Comparison of ENCODE assay signal across 9 cellular contexts in genomic region chr17:57107498-57108101, GRCh38. TPM values are rescaled to one million over a fixed set of nuclear protein-coding genes. Genes with fewer than 3 reads are reported as not detected.
DNase-seq lines count a peak whose midpoint lies in the region; ATAC-seq and TF ChIP-seq lines count a peak whose summit lies in the region.
"Had no signal": no experiment of that assay in that cellular context is flagged by ENCODE, and none has a peak within 500 bp of the region (broad histone marks: within the 10 kb centered on the region; RNA-seq: fewer than 3 reads in every experiment).

No MANE protein-coding gene starts in this region.

- CTCF ChIA-PET in activated CD8-positive, alpha-beta T cell treated with anti-CD3 and anti-CD28 coated beads, Interleukin-2, amount 10 ng/mL, durations not matched to agents 7 days and 5 days (lab: Charles Lee): interaction anchor here (0.7 to 1.6 kb wide), 5 partner anchors 10 to 106 kb away, joined by 3 to 5 read pairs (median 3); no protein-coding TSS in a partner anchor

- peaks cover 46% of the 10 kb centered on the region for H3K4me1 ChIP-seq in cardiac muscle cell (ENCODE audit: low read depth)
- H3K4me1 ChIP-seq in RWPE2 (ENCODE audit: insufficient read depth, poor library complexity, severe bottlenecking): peaks cover 15% of the 10 kb centered on the region
- H3K4me1 ChIP-seq in upper lobe of left lung: peaks cover 6 to 46% (median 28%) of the 10 kb centered on the region in 4 donors

- no peak for ATAC-seq in left cardiac atrium
- ATAC-seq in RWPE2 (ENCODE audit: low read depth): peak; percentile 89
- peak; percentile 42 to 80 for ATAC-seq in upper lobe of left lung (ENCODE audit: low FRiP score in 2 of 2)
- no peak for ATAC-seq in activated CD8-positive, alpha-beta T cell treated with anti-CD3 and anti-CD28 coated beads, Interleukin-2, amount 10 ng/mL, durations not matched to agents 7 days and 5 days

- H3K27me3 Mint-ChIP-seq in activated CD8-positive, alpha-beta T cell treated with anti-CD3 and anti-CD28 coated beads, Interleukin-2, amount 10 ng/mL, durations not matched to agents 7 days and 5 days (ENCODE audit: low read depth): no peaks in the 10 kb centered on the region
- H3K27me3 Mint-ChIP-seq: activated naive CD8-positive, alpha-beta T cell treated with anti-CD3 and anti-CD28 coated beads for 36 hours had no signal

- 65 to 66% methylated on average over 6 to 12 of the region's 12 CpGs for WGBS in upper lobe of left lung, 2 donors

- no peak overlapping the region for H3K4me3 ChIP-seq in cardiac muscle cell
- H3K4me3 ChIP-seq in RWPE2 (ENCODE audit: severe bottlenecking): no peak overlapping the region
- no peak overlapping the region for H3K4me3 ChIP-seq in upper lobe of left lung

- TF ChIP-seq EP300 in upper lobe of left lung (IDR thresholded peaks at IDR 0.05): peak in 1 of 4 donors; percentile 62

- intact Hi-C loops in left cardiac atrium (cut with DNase I): loop anchor here in 1 of 2 donors (2.0 kb wide), 1 partner anchor 19 kb away; no protein-coding TSS in a partner anchor

- no peak for TF ChIP-seq CTCF in cardiac muscle cell (IDR thresholded peaks at IDR 0.05; ENCODE audit: low read depth, low read length)
- no peak for TF ChIP-seq CTCF in RWPE2 (IDR thresholded peaks at IDR 0.05; ENCODE audit: poor library complexity, severe bottlenecking)
- no peak for TF ChIP-seq CTCF in upper lobe of left lung (IDR thresholded peaks at IDR 0.05)

- peaks cover 2% of the 10 kb centered on the region for H3K36me3 ChIP-seq in cardiac muscle cell
- peaks cover 39% of the 10 kb centered on the region for H3K36me3 ChIP-seq in RWPE2 (ENCODE audit: low read depth)
- H3K36me3 ChIP-seq in upper lobe of left lung: peaks cover 0 to 27% (median 13%) of the 10 kb centered on the region in 4 donors

- H3K36me3 Mint-ChIP-seq in activated CD8-positive, alpha-beta T cell treated with anti-CD3 and anti-CD28 coated beads, Interleukin-2, amount 10 ng/mL, durations not matched to agents 7 days and 5 days (ENCODE audit: low read depth): peaks cover 8% of the 10 kb centered on the region

- no peaks in the 10 kb centered on the region for H3K27me3 ChIP-seq in cardiac muscle cell
- H3K27me3 ChIP-seq in RWPE2 (ENCODE audit: insufficient read depth, poor library complexity, severe bottlenecking): no peaks in the 10 kb centered on the region
- no peaks in the 10 kb centered on the region for H3K27me3 ChIP-seq in upper lobe of left lung

- H3K27ac ChIP-seq in cardiac muscle cell: peak overlapping the region; percentile 50
- peak overlapping the region; percentile 58 for H3K27ac ChIP-seq in RWPE2 (ENCODE audit: poor library complexity, severe bottlenecking)
- peak overlapping the region; percentile 27 to 79 (median 59) for H3K27ac ChIP-seq in upper lobe of left lung

- H3K9me3 Mint-ChIP-seq in activated CD8-positive, alpha-beta T cell treated with anti-CD3 and anti-CD28 coated beads, Interleukin-2, amount 10 ng/mL, durations not matched to agents 7 days and 5 days (ENCODE audit: insufficient read depth): no peaks in the 10 kb centered on the region
- H3K9me3 Mint-ChIP-seq: activated naive CD8-positive, alpha-beta T cell treated with anti-CD3 and anti-CD28 coated beads for 36 hours had no signal

- POLR2A ChIA-PET in activated CD8-positive, alpha-beta T cell treated with anti-CD3 and anti-CD28 coated beads, Interleukin-2, amount 10 ng/mL, durations not matched to agents 7 days and 5 days (lab: Charles Lee): no interaction called here

- no peak overlapping the region for H3K27ac Mint-ChIP-seq in activated CD8-positive, alpha-beta T cell treated with anti-CD3 and anti-CD28 coated beads, Interleukin-2, amount 10 ng/mL, durations not matched to agents 7 days and 5 days
- H3K27ac Mint-ChIP-seq: activated naive CD8-positive, alpha-beta T cell treated with anti-CD3 and anti-CD28 coated beads for 36 hours had no signal

- DNase-seq in cardiac muscle cell (ENCODE audit: low read depth in 1 of 2, low spot score in 1 of 2) (peak in 1 of 2 donors; percentile 49), left cardiac atrium (no peak), RWPE2 (ENCODE audit: low spot score) (no peak), islet precursor cell (peak; percentile 93), upper lobe of left lung (peak in 1 of 2 donors; percentile 74), HuH-7.5 (ENCODE audit: low spot score) (no peak), midbrain (lab: John Stamatoyannopoulos, UW) (no peak)
- no peak for DNase-seq in activated CD8-positive, alpha-beta T cell treated with anti-CD3 and anti-CD28 coated beads, Interleukin-2, amount 10 ng/mL, durations not matched to agents 7 days and 5 days
- DNase-seq: activated naive CD8-positive, alpha-beta T cell treated with anti-CD3 and anti-CD28 coated beads for 36 hours had no signal

- TF ChIP-seq POLR2A in upper lobe of left lung (IDR thresholded peaks at IDR 0.05): peak in 1 of 4 donors; percentile 23

- H3K4me1 Mint-ChIP-seq in activated CD8-positive, alpha-beta T cell treated with anti-CD3 and anti-CD28 coated beads, Interleukin-2, amount 10 ng/mL, durations not matched to agents 7 days and 5 days (ENCODE audit: low read depth): no peaks in the 10 kb centered on the region

- H3K9me3 ChIP-seq in cardiac muscle cell (ENCODE audit: low read depth) (no peaks in the 10 kb centered on the region), RWPE2 (ENCODE audit: severe bottlenecking) (no peaks in the 10 kb centered on the region), upper lobe of left lung (no peaks in the 10 kb centered on the region)

- H3K4me3 Mint-ChIP-seq in activated CD8-positive, alpha-beta T cell treated with anti-CD3 and anti-CD28 coated beads, Interleukin-2, amount 10 ng/mL, durations not matched to agents 7 days and 5 days: no peak overlapping the region
- H3K4me3 Mint-ChIP-seq: activated naive CD8-positive, alpha-beta T cell treated with anti-CD3 and anti-CD28 coated beads for 36 hours had no signal

RNA-seq across cellular contexts. Expression of gene AKAP1, which starts 22.6 kb away (rescaled TPM):
- total RNA-seq in cardiac muscle cell (65.4 and 81.4 TPM in 2 replicates), left cardiac atrium (100 to 1,000 TPM in 1 of 2 donors, 10 to 100 TPM in 1; 86.3 to 131 TPM), upper lobe of left lung (100 to 1,000 TPM in 1 of 6 donors, 10 to 100 TPM in 5; 51.2 to 147 (median 79.4) TPM)
- 35.3 and 56.6 TPM in 2 replicates for polyA plus RNA-seq in cardiac muscle cell
- 10 to 100 TPM; 30.0 to 33.6 TPM for total RNA-seq in activated CD8-positive, alpha-beta T cell treated with anti-CD3 and anti-CD28 coated beads, Interleukin-2, amount 10 ng/mL, durations not matched to agents 7 days and 5 days

Comparison
In these comparisons a context has a peak if more than half of its experiments do, and no peak if none do; other contexts are left out.
1. ATAC-seq: peak in RWPE2 (single experiment) and upper lobe of left lung (2 of 2); none in left cardiac atrium (0 of 2) and activated CD8-positive, alpha-beta T cell treated with anti-CD3 and anti-CD28 coated beads, Interleukin-2, amount 10 ng/mL, durations not matched to agents 7 days and 5 days (single experiment).
2. Peak in every context shown above with its lines, with median percentiles within 50 percentile points of each other: H3K27ac ChIP-seq.